1 cellular context compared by ENCODE assay signal in the genomic region with DNA sequence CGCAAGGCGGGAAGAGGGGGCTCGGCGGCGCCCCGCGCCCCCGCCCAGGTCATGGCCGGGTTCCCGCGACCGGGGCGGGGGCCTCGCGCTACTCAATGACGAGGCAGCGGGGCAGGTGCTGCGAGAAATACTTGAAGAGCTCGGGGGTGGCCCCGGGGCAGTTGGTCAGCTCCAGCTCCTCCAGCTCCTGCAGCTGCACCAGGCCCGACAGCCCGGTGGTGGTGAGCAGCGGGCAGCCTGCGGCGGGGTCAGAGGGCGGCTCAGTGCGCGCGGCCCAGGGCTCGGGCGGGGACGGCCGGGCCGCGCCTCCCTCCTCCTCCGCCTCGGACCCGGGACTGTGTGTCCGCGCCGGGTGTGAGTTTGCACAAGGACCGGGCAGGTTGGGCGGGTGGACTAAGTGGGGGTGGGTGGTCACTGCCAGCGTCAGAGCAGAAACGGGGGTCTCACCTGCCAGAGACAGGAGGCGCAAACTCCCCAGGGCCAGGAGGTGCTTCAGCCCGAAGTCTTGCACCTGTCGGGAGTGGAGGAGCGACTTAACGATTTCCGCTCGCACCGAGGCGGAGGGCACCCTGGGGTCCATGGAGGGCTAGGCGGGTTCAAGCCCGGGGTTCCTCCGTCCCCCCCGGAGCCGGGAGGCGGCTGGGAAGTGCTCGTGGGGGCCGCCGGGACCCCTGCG.
TF ChIP-seq lines count a peak whose summit lies in the region.

No MANE protein-coding gene starts in this region.

TF ChIP-seq in H1, 55 proteins besides CTCF, POLR2A, EP300 and RAD21:
- TF ChIP-seq, protein P1, sequence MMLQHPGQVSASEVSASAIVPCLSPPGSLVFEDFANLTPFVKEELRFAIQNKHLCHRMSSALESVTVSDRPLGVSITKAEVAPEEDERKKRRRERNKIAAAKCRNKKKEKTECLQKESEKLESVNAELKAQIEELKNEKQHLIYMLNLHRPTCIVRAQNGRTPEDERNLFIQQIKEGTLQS (IDR thresholded peaks at IDR 0.05; ENCODE audit: insufficient read depth, low read depth, low read length), result no peak
- TF ChIP-seq EZH2 (IDR thresholded peaks at IDR 0.05; ENCODE audit: low read depth, low read length, severe bottlenecking) (peak; percentile 33), SUZ12 (IDR thresholded peaks at IDR 0.05; ENCODE audit: low read length) (peak; percentile 36; the same call in 1 of the 2 replicates)
